In genomic region chr2:15559800-15560403, GRCh38 we compare ENCODE assay signal across 8 cellular contexts. TPM values are rescaled to one million over a fixed set of nuclear protein-coding genes. Genes with fewer than 3 reads are reported as not detected.
A peak's percentile ranks its signal among the peaks of the same experiment; 100 is the strongest.
DNase-seq lines count a peak whose midpoint lies in the region; ATAC-seq and TF ChIP-seq lines count a peak whose summit lies in the region.

No MANE protein-coding gene starts in this region.

- H3K4me3 ChIP-seq in AG09309 (ENCODE audit: control insufficient read depth, low read depth, low read length), result peak overlapping the region; percentile 81
- H3K4me3 ChIP-seq in coronary artery, result peak overlapping the region; percentile 97

- H3K36me3 Mint-ChIP-seq in naive thymus-derived CD8-positive, alpha-beta T cell, result peaks cover 0 to 8% (median 0%) of the 10 kb centered on the region in 3 donors

- peaks cover 0 to 3% (median 0%) of the 10 kb centered on the region in 5 donors for H3K27me3 Mint-ChIP-seq in naive thymus-derived CD8-positive, alpha-beta T cell

- TF ChIP-seq CTCF in AG09309 (IDR thresholded peaks at IDR 0.05; ENCODE audit: control insufficient read depth, insufficient read depth, low read depth, low read length, missing control alignments), result no peak
- TF ChIP-seq CTCF in coronary artery (IDR thresholded peaks at IDR 0.05), result no peak

- H3K4me3 Mint-ChIP-seq in naive thymus-derived CD8-positive, alpha-beta T cell, result peak overlapping the region; percentile 86 to 100 (median 99)

- ATAC-seq in naive thymus-derived CD8-positive, alpha-beta T cell, result no peak
- no peak for ATAC-seq in HG03196 (IDR thresholded peaks at IDR 0.05; ENCODE audit: unreplicated experiment)
- ATAC-seq in HG03159 (IDR thresholded peaks at IDR 0.05; ENCODE audit: unreplicated experiment), result no peak

- DNase-seq in AG09309 (ENCODE audit: low read depth) (no peak), coronary artery (ENCODE audit: low spot score) (no peak), HPDE6-E6E7 (ENCODE audit: extremely low spot score) (no peak), NCI-H524 (lab: John Stamatoyannopoulos, UW) (no peak)
- no peak for DNase-seq in naive thymus-derived CD8-positive, alpha-beta T cell

- POLR2A ChIA-PET in naive thymus-derived CD8-positive, alpha-beta T cell (lab: Charles Lee), result interaction anchor here (0.7 kb wide), 1 partner anchor 395 kb away, joined by 3 read pairs; no protein-coding TSS in a partner anchor

- H3K27ac ChIP-seq in KOPT-K1 (ENCODE audit: low read depth, low read length, poor library complexity, severe bottlenecking) (peak overlapping the region; percentile 62), coronary artery (no peak overlapping the region)

- H3K36me3 ChIP-seq in KOPT-K1 (ENCODE audit: insufficient read depth, low read length), result no peaks in the 10 kb centered on the region

- peaks cover 21 to 49% (median 36%) of the 10 kb centered on the region in 4 donors for H3K4me1 Mint-ChIP-seq in naive thymus-derived CD8-positive, alpha-beta T cell

- no peaks in the 10 kb centered on the region for H3K9me3 Mint-ChIP-seq in naive thymus-derived CD8-positive, alpha-beta T cell

- no peaks in the 10 kb centered on the region for H3K9me3 ChIP-seq in KOPT-K1 (ENCODE audit: insufficient read depth, low read length, poor library complexity, severe bottlenecking)

- H3K27ac Mint-ChIP-seq in naive thymus-derived CD8-positive, alpha-beta T cell, result peak overlapping the region in 9 of 10 donors; percentile 91 to 100 (median 99)

RNA-seq across cellular contexts. Expression of gene NBAS, which starts 1.2 kb away (rescaled TPM):
- 10 to 100 TPM; 33.7 to 35.0 TPM for total RNA-seq in naive thymus-derived CD8-positive, alpha-beta T cell
- polyA plus RNA-seq in naive thymus-derived CD8-positive, alpha-beta T cell, result 10 to 100 TPM; 19.0 to 20.6 (median 20.0) TPM

RNA-seq across cellular contexts. Expression of gene DDX1, which starts 31.8 kb away (rescaled TPM):
- 10 to 100 TPM; 57.7 to 64.1 TPM for total RNA-seq in naive thymus-derived CD8-positive, alpha-beta T cell
- polyA plus RNA-seq in naive thymus-derived CD8-positive, alpha-beta T cell, result 10 to 100 TPM; 39.9 to 58.0 (median 41.3) TPM
